In the genomic region with DNA sequence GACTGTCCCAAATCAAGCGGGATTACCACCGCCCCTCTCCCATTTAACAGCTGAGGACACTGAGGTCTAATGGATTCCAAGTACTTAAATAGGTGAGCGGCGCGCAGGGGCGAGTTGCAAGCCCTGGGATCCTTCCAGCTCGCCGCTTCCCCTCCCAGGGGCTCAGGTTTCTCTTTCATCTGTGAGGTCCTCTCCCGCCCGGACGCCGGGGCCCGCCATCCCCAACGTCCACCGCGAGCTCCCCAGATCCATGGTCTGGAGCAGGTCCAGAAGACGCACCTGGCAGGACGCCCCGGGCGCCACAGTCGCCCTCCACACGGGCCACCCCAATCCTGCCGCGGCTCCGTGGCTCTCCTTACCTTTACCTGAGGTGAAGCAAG, we compare ENCODE assay signal across 1 cellular context.
TF ChIP-seq lines count a peak whose summit lies in the region.

No MANE protein-coding gene starts in this region.

TF ChIP-seq in K562, 482 proteins besides CTCF, POLR2A, EP300 and RAD21 (continued from another document):
- TF ChIP-seq, protein P1, sequence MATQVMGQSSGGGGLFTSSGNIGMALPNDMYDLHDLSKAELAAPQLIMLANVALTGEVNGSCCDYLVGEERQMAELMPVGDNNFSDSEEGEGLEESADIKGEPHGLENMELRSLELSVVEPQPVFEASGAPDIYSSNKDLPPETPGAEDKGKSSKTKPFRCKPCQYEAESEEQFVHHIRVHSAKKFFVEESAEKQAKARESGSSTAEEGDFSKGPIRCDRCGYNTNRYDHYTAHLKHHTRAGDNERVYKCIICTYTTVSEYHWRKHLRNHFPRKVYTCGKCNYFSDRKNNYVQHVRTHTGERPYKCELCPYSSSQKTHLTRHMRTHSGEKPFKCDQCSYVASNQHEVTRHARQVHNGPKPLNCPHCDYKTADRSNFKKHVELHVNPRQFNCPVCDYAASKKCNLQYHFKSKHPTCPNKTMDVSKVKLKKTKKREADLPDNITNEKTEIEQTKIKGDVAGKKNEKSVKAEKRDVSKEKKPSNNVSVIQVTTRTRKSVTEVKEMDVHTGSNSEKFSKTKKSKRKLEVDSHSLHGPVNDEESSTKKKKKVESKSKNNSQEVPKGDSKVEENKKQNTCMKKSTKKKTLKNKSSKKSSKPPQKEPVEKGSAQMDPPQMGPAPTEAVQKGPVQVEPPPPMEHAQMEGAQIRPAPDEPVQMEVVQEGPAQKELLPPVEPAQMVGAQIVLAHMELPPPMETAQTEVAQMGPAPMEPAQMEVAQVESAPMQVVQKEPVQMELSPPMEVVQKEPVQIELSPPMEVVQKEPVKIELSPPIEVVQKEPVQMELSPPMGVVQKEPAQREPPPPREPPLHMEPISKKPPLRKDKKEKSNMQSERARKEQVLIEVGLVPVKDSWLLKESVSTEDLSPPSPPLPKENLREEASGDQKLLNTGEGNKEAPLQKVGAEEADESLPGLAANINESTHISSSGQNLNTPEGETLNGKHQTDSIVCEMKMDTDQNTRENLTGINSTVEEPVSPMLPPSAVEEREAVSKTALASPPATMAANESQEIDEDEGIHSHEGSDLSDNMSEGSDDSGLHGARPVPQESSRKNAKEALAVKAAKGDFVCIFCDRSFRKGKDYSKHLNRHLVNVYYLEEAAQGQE (CRISPR knock-in tag; IDR thresholded peaks at IDR 0.05; ENCODE audit: low read depth): 0 out of 2 replicates have a peak, but pooled peaks have one; percentile 53
- TF ChIP-seq ZNF224 (CRISPR knock-in tag; IDR thresholded peaks at IDR 0.05) (no peak), ETV6 (IDR thresholded peaks at IDR 0.05; ENCODE audit: borderline replicate concordance in 1 of 2, low read depth in 2 of 2, low read length in 1 of 2) (no peak), ETV6 (CRISPR knock-in tag; IDR thresholded peaks at IDR 0.05; ENCODE audit: borderline replicate concordance) (0 out of 2 replicates have a peak, but pooled peaks have one; percentile 35), RBM25 (IDR thresholded peaks at IDR 0.05; ENCODE audit: low read depth, low read length, severe bottlenecking) (peak; percentile 48), ZNF280A (IDR thresholded peaks at IDR 0.05; ENCODE audit: low read depth, partially characterized antibody) (no peak), ZBTB43 (CRISPR knock-in tag; IDR thresholded peaks at IDR 0.05) (0 out of 2 replicates have a peak, but pooled peaks have one; percentile 29), CREB3 (tag; conservative IDR thresholded peaks at IDR 0.05; ENCODE audit: low read depth) (no peak), MAFF (IDR thresholded peaks at IDR 0.05; ENCODE audit: low read length) (no peak), YY1 (IDR thresholded peaks at IDR 0.05; ENCODE audit: borderline replicate concordance in 1 of 3, control insufficient read depth in 1 of 3, extremely low read depth in 1 of 3, insufficient read depth in 3 of 3, insufficient read length in 1 of 3, insufficient replicate concordance in 2 of 3, low read depth in 1 of 3, low read length in 2 of 3) (no peak), ZBTB1 (CRISPR knock-in tag; IDR thresholded peaks at IDR 0.05; ENCODE audit: borderline replicate concordance, low read depth) (0 out of 2 replicates have a peak, but pooled peaks have one; percentile 22), POLR2AphosphoS5 (IDR thresholded peaks at IDR 0.05; ENCODE audit: control insufficient read depth, insufficient read depth, low read depth, low read length) (no peak), STAG1 (CRISPR knock-in tag; IDR thresholded peaks at IDR 0.05; ENCODE audit: borderline replicate concordance) (no peak), ELF1 (tag; IDR thresholded peaks at IDR 0.05) (0 out of 2 replicates have a peak, but pooled peaks have one; percentile 27), TCFL5 (CRISPR knock-in tag; conservative IDR thresholded peaks at IDR 0.05) (no peak), FOXO4 (CRISPR knock-in tag; IDR thresholded peaks at IDR 0.05) (no peak), HDAC8 (tag; IDR thresholded peaks at IDR 0.05) (0 out of 2 replicates have a peak, but pooled peaks have one; percentile 40), MYC (IDR thresholded peaks at IDR 0.05; ENCODE audit: low read depth, low read length) (no peak), MYC (CRISPR knock-in tag; IDR thresholded peaks at IDR 0.05; ENCODE audit: borderline replicate concordance, low read depth) (peak; percentile 47; the same call in 1 of the 2 replicates), ZNF134 (CRISPR knock-in tag; conservative IDR thresholded peaks at IDR 0.05) (no peak), ZBTB9 (CRISPR knock-in tag; IDR thresholded peaks at IDR 0.05) (0 out of 2 replicates have a peak, but pooled peaks have one; percentile 50), SOX6 (IDR thresholded peaks at IDR 0.05) (no peak), ZFP30 (CRISPR knock-in tag; IDR thresholded peaks at IDR 0.05; ENCODE audit: borderline replicate concordance) (no peak)
- TF ChIP-seq, protein P2, sequence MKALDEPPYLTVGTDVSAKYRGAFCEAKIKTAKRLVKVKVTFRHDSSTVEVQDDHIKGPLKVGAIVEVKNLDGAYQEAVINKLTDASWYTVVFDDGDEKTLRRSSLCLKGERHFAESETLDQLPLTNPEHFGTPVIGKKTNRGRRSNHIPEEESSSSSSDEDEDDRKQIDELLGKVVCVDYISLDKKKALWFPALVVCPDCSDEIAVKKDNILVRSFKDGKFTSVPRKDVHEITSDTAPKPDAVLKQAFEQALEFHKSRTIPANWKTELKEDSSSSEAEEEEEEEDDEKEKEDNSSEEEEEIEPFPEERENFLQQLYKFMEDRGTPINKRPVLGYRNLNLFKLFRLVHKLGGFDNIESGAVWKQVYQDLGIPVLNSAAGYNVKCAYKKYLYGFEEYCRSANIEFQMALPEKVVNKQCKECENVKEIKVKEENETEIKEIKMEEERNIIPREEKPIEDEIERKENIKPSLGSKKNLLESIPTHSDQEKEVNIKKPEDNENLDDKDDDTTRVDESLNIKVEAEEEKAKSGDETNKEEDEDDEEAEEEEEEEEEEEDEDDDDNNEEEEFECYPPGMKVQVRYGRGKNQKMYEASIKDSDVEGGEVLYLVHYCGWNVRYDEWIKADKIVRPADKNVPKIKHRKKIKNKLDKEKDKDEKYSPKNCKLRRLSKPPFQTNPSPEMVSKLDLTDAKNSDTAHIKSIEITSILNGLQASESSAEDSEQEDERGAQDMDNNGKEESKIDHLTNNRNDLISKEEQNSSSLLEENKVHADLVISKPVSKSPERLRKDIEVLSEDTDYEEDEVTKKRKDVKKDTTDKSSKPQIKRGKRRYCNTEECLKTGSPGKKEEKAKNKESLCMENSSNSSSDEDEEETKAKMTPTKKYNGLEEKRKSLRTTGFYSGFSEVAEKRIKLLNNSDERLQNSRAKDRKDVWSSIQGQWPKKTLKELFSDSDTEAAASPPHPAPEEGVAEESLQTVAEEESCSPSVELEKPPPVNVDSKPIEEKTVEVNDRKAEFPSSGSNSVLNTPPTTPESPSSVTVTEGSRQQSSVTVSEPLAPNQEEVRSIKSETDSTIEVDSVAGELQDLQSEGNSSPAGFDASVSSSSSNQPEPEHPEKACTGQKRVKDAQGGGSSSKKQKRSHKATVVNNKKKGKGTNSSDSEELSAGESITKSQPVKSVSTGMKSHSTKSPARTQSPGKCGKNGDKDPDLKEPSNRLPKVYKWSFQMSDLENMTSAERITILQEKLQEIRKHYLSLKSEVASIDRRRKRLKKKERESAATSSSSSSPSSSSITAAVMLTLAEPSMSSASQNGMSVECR (CRISPR knock-in tag; IDR thresholded peaks at IDR 0.05): 0 out of 2 replicates have a peak, but pooled peaks have one; percentile 40
- TF ChIP-seq, protein P3, sequence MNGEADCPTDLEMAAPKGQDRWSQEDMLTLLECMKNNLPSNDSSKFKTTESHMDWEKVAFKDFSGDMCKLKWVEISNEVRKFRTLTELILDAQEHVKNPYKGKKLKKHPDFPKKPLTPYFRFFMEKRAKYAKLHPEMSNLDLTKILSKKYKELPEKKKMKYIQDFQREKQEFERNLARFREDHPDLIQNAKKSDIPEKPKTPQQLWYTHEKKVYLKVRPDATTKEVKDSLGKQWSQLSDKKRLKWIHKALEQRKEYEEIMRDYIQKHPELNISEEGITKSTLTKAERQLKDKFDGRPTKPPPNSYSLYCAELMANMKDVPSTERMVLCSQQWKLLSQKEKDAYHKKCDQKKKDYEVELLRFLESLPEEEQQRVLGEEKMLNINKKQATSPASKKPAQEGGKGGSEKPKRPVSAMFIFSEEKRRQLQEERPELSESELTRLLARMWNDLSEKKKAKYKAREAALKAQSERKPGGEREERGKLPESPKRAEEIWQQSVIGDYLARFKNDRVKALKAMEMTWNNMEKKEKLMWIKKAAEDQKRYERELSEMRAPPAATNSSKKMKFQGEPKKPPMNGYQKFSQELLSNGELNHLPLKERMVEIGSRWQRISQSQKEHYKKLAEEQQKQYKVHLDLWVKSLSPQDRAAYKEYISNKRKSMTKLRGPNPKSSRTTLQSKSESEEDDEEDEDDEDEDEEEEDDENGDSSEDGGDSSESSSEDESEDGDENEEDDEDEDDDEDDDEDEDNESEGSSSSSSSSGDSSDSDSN (IDR thresholded peaks at IDR 0.05; ENCODE audit: borderline replicate concordance in 1 of 2, low read depth in 2 of 2, low read length in 2 of 2): no peak
- TF ChIP-seq, protein P4, sequence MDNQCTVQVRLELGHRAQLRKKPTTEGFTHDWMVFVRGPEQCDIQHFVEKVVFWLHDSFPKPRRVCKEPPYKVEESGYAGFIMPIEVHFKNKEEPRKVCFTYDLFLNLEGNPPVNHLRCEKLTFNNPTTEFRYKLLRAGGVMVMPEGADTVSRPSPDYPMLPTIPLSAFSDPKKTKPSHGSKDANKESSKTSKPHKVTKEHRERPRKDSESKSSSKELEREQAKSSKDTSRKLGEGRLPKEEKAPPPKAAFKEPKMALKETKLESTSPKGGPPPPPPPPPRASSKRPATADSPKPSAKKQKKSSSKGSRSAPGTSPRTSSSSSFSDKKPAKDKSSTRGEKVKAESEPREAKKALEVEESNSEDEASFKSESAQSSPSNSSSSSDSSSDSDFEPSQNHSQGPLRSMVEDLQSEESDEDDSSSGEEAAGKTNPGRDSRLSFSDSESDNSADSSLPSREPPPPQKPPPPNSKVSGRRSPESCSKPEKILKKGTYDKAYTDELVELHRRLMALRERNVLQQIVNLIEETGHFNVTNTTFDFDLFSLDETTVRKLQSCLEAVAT (IDR thresholded peaks at IDR 0.05): no peak
